In genomic region chr7:117961235-117961634, GRCh38 we compare ENCODE assay signal across 22 cellular contexts.
"Had no signal": no experiment of that assay in that cellular context is flagged by ENCODE, and none has a peak within 500 bp of the region (broad histone marks: within the 10 kb centered on the region; RNA-seq: fewer than 3 reads in every experiment).

No MANE protein-coding gene starts in this region.

- H3K9me3 ChIP-seq: ascending aorta, esophagus squamous epithelium, sigmoid colon, upper lobe of left lung had no signal

- H3K27ac ChIP-seq: ascending aorta, VCaP had no signal

- DNase-seq: activated CD4-positive, alpha-beta T cell treated with anti-CD3 and anti-CD28 coated beads, Interleukin-2, amount 10 ng/mL, durations not matched to agents 7 days and 5 days; activated CD4-positive, CD25-positive, alpha-beta regulatory T cell treated with anti-CD3 and anti-CD28 coated beads, Interleukin-2, amount 50 U/mL, for 72 hours; activated CD8-positive, alpha-beta memory T cell treated with anti-CD3 and anti-CD28 coated beads, Interleukin-2, amount 10 ng/mL, durations not matched to agents 7 days and 5 days; activated CD8-positive, alpha-beta T cell treated with anti-CD3 and anti-CD28 coated beads for 36 hours; activated T-cell treated with anti-CD3 and anti-CD28 coated beads, Interleukin-2, amount 50 U/mL, for 1 hour; endodermal cell; esophagus squamous epithelium; kidney; nucleus accumbens; posterior cingulate gyrus; sigmoid colon; stimulated activated CD4-positive, alpha-beta T cell treated with anti-CD3 and anti-CD28 coated beads, Interleukin-2, amount 100 ng/mL, for 48 hours; stimulated activated CD8-positive, alpha-beta memory T cell treated with anti-CD3 and anti-CD28 coated beads, Interleukin-4, amount 100 ng/mL, for 48 hours; stimulated activated naive B cell treated with anti-CD40 and anti-IgM and Interleukin-4, amounts not matched to agents 10 μg/mL and 1 μg/mL and 100 μg/mL, for 72 hours; upper lobe of left lung had no signal

- H3K4me3 ChIP-seq: ascending aorta, coronary artery, esophagus squamous epithelium, sigmoid colon, smooth muscle cell, upper lobe of left lung had no signal

- H3K27me3 ChIP-seq: ascending aorta, esophagus squamous epithelium, sigmoid colon, upper lobe of left lung had no signal

- ATAC-seq: activated CD8-positive, alpha-beta memory T cell treated with anti-CD3 and anti-CD28 coated beads, Interleukin-2, amount 10 ng/mL, durations not matched to agents 7 days and 5 days; activated CD8-positive, alpha-beta T cell treated with anti-CD3 and anti-CD28 coated beads for 36 hours; activated naive CD4-positive, alpha-beta T cell treated with anti-CD3 and anti-CD28 coated beads, Interleukin-2, amount 50 U/mL, for 72 hours; activated T-helper 17 cell treated with anti-CD3 and anti-CD28 coated beads, Interleukin-2, amount 50 U/mL, for 72 hours; natural killer cell treated with Interleukin-12 subunit alpha and Interleukin-12 subunit beta and Interleukin-15 and Interleukin-18, amount 100 ng/mL, for 72 hours; stimulated activated naive B cell treated with anti-CD40 and anti-IgM and Interleukin-4, amounts not matched to agents 10 μg/mL and 1 μg/mL and 100 μg/mL, for 72 hours had no signal

- H3K4me1 ChIP-seq: ascending aorta, upper lobe of left lung had no signal

- H3K4me2 ChIP-seq: smooth muscle cell had no signal

- H3K36me3 ChIP-seq: ascending aorta, esophagus squamous epithelium, sigmoid colon, upper lobe of left lung had no signal
